Comparison of ENCODE assay signal across 7 cellular contexts in genomic region chr9:93567271-93567959, GRCh38. TPM values are rescaled to one million over a fixed set of nuclear protein-coding genes. Genes with fewer than 3 reads are reported as not detected.
DNase-seq lines count a peak whose midpoint lies in the region; ATAC-seq and TF ChIP-seq lines count a peak whose summit lies in the region.

No MANE protein-coding gene starts in this region.

- ATAC-seq in lower lobe of right lung (peak; percentile 25 to 55), upper lobe of left lung (ENCODE audit: low FRiP score in 2 of 2) (peak in 1 of 2 donors; percentile 4), GM21423 (IDR thresholded peaks at IDR 0.05; ENCODE audit: unreplicated experiment) (no peak)

- H3K27me3 ChIP-seq in lower lobe of right lung (ENCODE audit: low read depth) (no peaks in the 10 kb centered on the region), upper lobe of left lung (no peaks in the 10 kb centered on the region)

- H3K9me3 ChIP-seq in lower lobe of right lung (no peaks in the 10 kb centered on the region), upper lobe of left lung (no peaks in the 10 kb centered on the region)

- no peak for TF ChIP-seq EP300 in upper lobe of left lung (IDR thresholded peaks at IDR 0.05)

- DNase-seq in NB4 (ENCODE audit: low read depth): peak; percentile 24
- DNase-seq in cerebellar cortex (ENCODE audit: low spot score): peak; percentile 46
- peak; percentile 52 for DNase-seq in lower lobe of right lung
- DNase-seq in upper lobe of left lung: no peak
- DNase-seq in germinal center (ENCODE audit: low spot score): no peak

- H3K4me1 ChIP-seq in lower lobe of right lung (peaks cover 10% of the 10 kb centered on the region), upper lobe of left lung (peaks cover 9 to 13% (median 11%) of the 10 kb centered on the region in 4 donors)

- peak overlapping the region; percentile 96 for H3K27ac ChIP-seq in lower lobe of right lung
- peak overlapping the region; percentile 93 to 99 (median 96) for H3K27ac ChIP-seq in upper lobe of left lung

- TF ChIP-seq POLR2A in NB4 (IDR thresholded peaks at IDR 0.05; ENCODE audit: extremely low read depth, insufficient read length): no peak
- no peak for TF ChIP-seq POLR2A in upper lobe of left lung (IDR thresholded peaks at IDR 0.05)

- intact Hi-C loops in lower lobe of right lung (cut with DNase I): no loop called here

- 50 to 64% methylated on average over 11 to 15 of the region's 15 CpGs for WGBS in upper lobe of left lung, 2 donors

- TF ChIP-seq CTCF in GM12875 (IDR thresholded peaks at IDR 0.05; ENCODE audit: borderline replicate concordance, insufficient read depth, low read depth, low read length) (no peak), NB4 (IDR thresholded peaks at IDR 0.05; ENCODE audit: low read depth, low read length) (no peak), lower lobe of right lung (IDR thresholded peaks at IDR 0.05) (no peak), upper lobe of left lung (IDR thresholded peaks at IDR 0.05) (no peak)

- H3K4me3 ChIP-seq in GM12875 (ENCODE audit: low read depth, low read length): peak overlapping the region; percentile 77
- peak overlapping the region; percentile 62 for H3K4me3 ChIP-seq in NB4 (ENCODE audit: low read depth, low read length)
- H3K4me3 ChIP-seq in lower lobe of right lung: peak overlapping the region; percentile 71
- peak overlapping the region; percentile 11 to 66 (median 51) for H3K4me3 ChIP-seq in upper lobe of left lung

- H3K36me3 ChIP-seq in lower lobe of right lung: peaks cover 30% of the 10 kb centered on the region
- peaks cover under 1 to 23% (median 18%) of the 10 kb centered on the region in 4 donors for H3K36me3 ChIP-seq in upper lobe of left lung

RNA-seq across cellular contexts. Expression of gene PHF2, which starts 9.0 kb away (rescaled TPM):
- total RNA-seq in lower lobe of right lung: 39.1 TPM
- total RNA-seq in upper lobe of left lung: 10 to 100 TPM; 33.6 to 41.7 (median 37.9) TPM

Comparison
In these comparisons a context has a peak if more than half of its experiments do, and no peak if none do; other contexts are left out.
1. DNase-seq: peak in NB4 (single experiment), cerebellar cortex (single experiment) and lower lobe of right lung (single experiment); none in upper lobe of left lung (0 of 2) and germinal center (single experiment).
2. Peak in every context shown above with its lines, with median percentiles within 50 percentile points of each other: H3K4me3 ChIP-seq.